14 cellular contexts compared by ENCODE assay signal in the genomic region with DNA sequence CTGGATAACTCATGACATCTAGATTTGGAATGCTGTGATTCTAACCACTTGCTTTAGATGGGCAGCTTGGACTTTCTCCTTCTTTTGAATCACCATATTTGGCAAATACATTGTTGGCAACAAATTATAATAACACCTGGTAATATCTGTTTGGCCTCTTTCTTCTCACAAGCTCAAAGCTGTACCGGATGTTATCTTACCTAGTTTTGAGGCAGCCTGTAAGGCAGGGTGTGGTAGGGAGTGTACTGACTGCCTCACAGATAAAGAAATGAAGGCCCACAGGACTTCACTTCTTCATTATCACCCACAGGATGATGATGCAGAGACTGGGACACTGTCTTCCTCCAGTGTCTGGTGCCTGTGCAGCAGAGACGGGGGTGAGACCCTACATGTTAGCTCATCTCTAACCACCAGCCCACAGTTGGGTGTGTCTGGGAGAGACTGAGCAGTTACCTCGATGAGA. TPM values are rescaled to one million over a fixed set of nuclear protein-coding genes. Genes with fewer than 3 reads are reported as not detected.
DNase-seq lines count a peak whose midpoint lies in the region; ATAC-seq, FAIRE-seq and TF ChIP-seq lines count a peak whose summit lies in the region.
"Had no signal": no experiment of that assay in that cellular context is flagged by ENCODE, and none has a peak within 500 bp of the region (broad histone marks: within the 10 kb centered on the region; RNA-seq: fewer than 3 reads in every experiment).

No MANE protein-coding gene starts in this region.

- H3K4me2 ChIP-seq in PC-3 (ENCODE audit: low read length) (peak overlapping the region; percentile 64), HepG2 (ENCODE audit: low read depth, low read length) (no peak overlapping the region)

- H3K4me1 ChIP-seq in PC-3 (ENCODE audit: insufficient read depth, low read length) (peaks cover 55% of the 10 kb centered on the region), HepG2 (ENCODE audit: insufficient read depth, low read length) (peaks cover 43% of the 10 kb centered on the region), spleen (no peaks in the 10 kb centered on the region)
- H3K4me1 ChIP-seq: right atrium auricular region had no signal

- in situ Hi-C loops in HepG2 (cut with HindIII; ENCODE audit: extremely low pct_ligation_motif_present, low pct_unique_long_range_greater_than_20kb) = no loop called here

- TF ChIP-seq POLR2A in HepG2 (IDR thresholded peaks at IDR 0.05; ENCODE audit: insufficient read depth in 1 of 2, low read depth in 2 of 2, low read length in 2 of 2) (no peak), spleen (IDR thresholded peaks at IDR 0.05) (no peak)

- no peak for TF ChIP-seq CTCF in PC-3 (conservative IDR thresholded peaks at IDR 0.05; ENCODE audit: low read depth, low read length)
- TF ChIP-seq CTCF in HepG2 (CRISPR knock-in tag; IDR thresholded peaks at IDR 0.05) = no peak
- no peak for TF ChIP-seq CTCF in omental fat pad (IDR thresholded peaks at IDR 0.05)
- TF ChIP-seq CTCF in spleen (IDR thresholded peaks at IDR 0.05 in 8 of 11, conservative IDR thresholded peaks at IDR 0.05 in 3 of 11) = no peak

- H3K9me2 ChIP-seq in PC-3 (replicated peaks; ENCODE audit: low read length) = no peaks in the 10 kb centered on the region

- 98% methylated on average over 3 of the region's 3 CpGs for WGBS in HepG2 (ENCODE audit: low lambda C conversion rate)
- 77 to 98% (median 81%) methylated on average over 2 to 3 of the region's 3 CpGs for WGBS in spleen, 5 donors

- TF ChIP-seq EP300 in HepG2 (IDR thresholded peaks at IDR 0.05; ENCODE audit: low read depth in 2 of 2, low read length in 2 of 2) (no peak), HepG2 (CRISPR knock-in tag; IDR thresholded peaks at IDR 0.05; ENCODE audit: borderline replicate concordance) (no peak)

- H3K27ac Mint-ChIP-seq in activated T-cell treated with anti-CD3 and anti-CD28 coated beads, Interleukin-2, amount 50 U/mL, for 72 hours = no peak overlapping the region

- peaks cover 33% of the 10 kb centered on the region for H3K36me3 ChIP-seq in PC-3 (ENCODE audit: low read depth, low read length)
- peaks cover 5 to 21% of the 10 kb centered on the region in 2 experiments; a peak in 3 of 5 replicates for H3K36me3 ChIP-seq in HepG2 (replicated peaks in 1 of 2; ENCODE audit: control insufficient read depth in 1 of 2, insufficient read depth in 2 of 2, low read length in 2 of 2)
- peaks cover 0 to 9% (median 0%) of the 10 kb centered on the region in 6 donors for H3K36me3 ChIP-seq in spleen

- no peak for FAIRE-seq in HepG2 (lab: Jason Lieb, UNC)
- FAIRE-seq: GM18507 had no signal

- no peaks in the 10 kb centered on the region for H3K9me3 ChIP-seq in PC-3 (ENCODE audit: low read length)
- H3K9me3 ChIP-seq in HepG2 (ENCODE audit: low read length) = no peaks in the 10 kb centered on the region
- H3K9me3 ChIP-seq in spleen = no peaks in the 10 kb centered on the region
- H3K9me3 ChIP-seq: right atrium auricular region had no signal

- no peaks in the 10 kb centered on the region for H3K36me3 Mint-ChIP-seq in activated T-cell treated with anti-CD3 and anti-CD28 coated beads, Interleukin-2, amount 50 U/mL, for 72 hours (ENCODE audit: insufficient read depth in 2 of 2)

- BruUV-seq in PC-3 (replicated peaks; lab: Mats Ljungman, UMichigan) = no TSS peak
- no TSS peak for BruUV-seq in HepG2 (replicated peaks; lab: Mats Ljungman, UMichigan)

- H2AFZ ChIP-seq in PC-3 (ENCODE audit: low read length) = no peak overlapping the region
- H2AFZ ChIP-seq in HepG2 (ENCODE audit: low read length) = no peak overlapping the region

- peaks cover 21% of the 10 kb centered on the region for H3F3A ChIP-seq in PC-3 (ENCODE audit: low read length, unreplicated experiment)

- H3K4me3 ChIP-seq in PC-3 (ENCODE audit: low read length) = no peak overlapping the region
- no peak overlapping the region for H3K4me3 ChIP-seq in HepG2 (replicated peaks in 1 of 3; ENCODE audit: insufficient read depth in 1 of 3, low read depth in 2 of 3, low read length in 3 of 3)
- H3K4me3 ChIP-seq in spleen = no peak overlapping the region
- H3K4me3 ChIP-seq: right atrium auricular region had no signal

- no peaks in the 10 kb centered on the region for H3K9me3 Mint-ChIP-seq in activated T-cell treated with anti-CD3 and anti-CD28 coated beads, Interleukin-2, amount 50 U/mL, for 72 hours
- H3K9me3 Mint-ChIP-seq: neural crest cell had no signal

- POLR2A ChIA-PET in PC-3 (lab: Charles Lee; ENCODE audit: unreplicated experiment) (interaction anchor here (0.6 to 0.8 kb wide), 2 partner anchors 27 to 271 kb away, joined by 4 read pairs; no protein-coding TSS in a partner anchor), HepG2 (lab: Yijun Ruan, JAX) (interaction anchor here (2.2 kb wide), 1 partner anchor 28 kb away, joined by 28 read pairs; a partner anchor contains a TSS)

- intact Hi-C loops in PC-3 (cut with micrococcal nuclease) = loop anchor here (2.0 kb wide), 1 partner anchor 20 kb away; no protein-coding TSS in a partner anchor
- intact Hi-C loops in HepG2 (cut with micrococcal nuclease; ENCODE audit: unreplicated experiment) = no loop called here
- intact Hi-C loops in spleen (cut with DNase I; ENCODE audit: low total_unique reads) = no loop called here

- H3K4me3 Mint-ChIP-seq in activated T-cell treated with anti-CD3 and anti-CD28 coated beads, Interleukin-2, amount 50 U/mL, for 72 hours = no peak overlapping the region
- H3K4me3 Mint-ChIP-seq: neural crest cell had no signal

- H3K27ac ChIP-seq in PC-3 (ENCODE audit: low read length) (peak overlapping the region; percentile 64), HepG2 (ENCODE audit: extremely low read length, insufficient read depth, low read length) (no peak overlapping the region), spleen (no peak overlapping the region)
- H3K27ac ChIP-seq: right atrium auricular region had no signal

- H3K4me1 Mint-ChIP-seq in activated T-cell treated with anti-CD3 and anti-CD28 coated beads, Interleukin-2, amount 50 U/mL, for 72 hours (ENCODE audit: low read depth) = peaks cover 5% of the 10 kb centered on the region

- peak; percentile 70 for ATAC-seq in PC-3
- peak; percentile 55 to 79 for ATAC-seq in activated T-cell treated with anti-CD3 and anti-CD28 coated beads, Interleukin-2, amount 50 U/mL, for 72 hours (replicated peaks in 1 of 2)
- no peak for ATAC-seq in HepG2
- ATAC-seq in omental fat pad (ENCODE audit: low FRiP score) = no peak
- no peak for ATAC-seq in HG03571 (IDR thresholded peaks at IDR 0.05; ENCODE audit: unreplicated experiment)

- H4K20me1 ChIP-seq in PC-3 (ENCODE audit: low read length) = 0 out of 2 replicates have a peak, but pooled peaks cover 6% of the 10 kb centered on the region
- H4K20me1 ChIP-seq in HepG2 (ENCODE audit: insufficient read depth, low read length) = no peaks in the 10 kb centered on the region

- H3K27me3 ChIP-seq in PC-3 (ENCODE audit: low read length) = no peaks in the 10 kb centered on the region
- no peaks in the 10 kb centered on the region for H3K27me3 ChIP-seq in HepG2 (ENCODE audit: control insufficient read depth in 1 of 2, insufficient read depth in 2 of 2, low read length in 2 of 2)
- no peaks in the 10 kb centered on the region for H3K27me3 ChIP-seq in spleen (replicated peaks in 1 of 7)
- H3K27me3 ChIP-seq: right atrium auricular region had no signal

- no peak for TF ChIP-seq RAD21 in HepG2 (CRISPR knock-in tag; IDR thresholded peaks at IDR 0.05)

- no peaks in the 10 kb centered on the region for H3K27me3 Mint-ChIP-seq in activated T-cell treated with anti-CD3 and anti-CD28 coated beads, Interleukin-2, amount 50 U/mL, for 72 hours (ENCODE audit: low read depth)

- no peak overlapping the region for H3K9ac ChIP-seq in PC-3 (ENCODE audit: low read length)
- no peak overlapping the region for H3K9ac ChIP-seq in HepG2 (ENCODE audit: insufficient read depth, low read depth, low read length)

- 0 out of 2 replicates have a peak, but pooled peaks cover 4% of the 10 kb centered on the region for H3K79me2 ChIP-seq in PC-3 (ENCODE audit: low read length)
- H3K79me2 ChIP-seq in HepG2 (ENCODE audit: insufficient read depth, low read length) = no peaks in the 10 kb centered on the region

- CTCF ChIA-PET in PC-3 (lab: Charles Lee) = interaction anchor here (0.6 to 0.8 kb wide), 2 partner anchors 17 to 166 kb away, joined by 3 read pairs; no protein-coding TSS in a partner anchor
- CTCF ChIA-PET in HepG2 (lab: Yijun Ruan, JAX; ENCODE audit: low intra/inter-chr PET ratio, low total read pairs) = no interaction called here

- peak; percentile 23 for DNase-seq in activated CD8-positive, alpha-beta memory T cell treated with anti-CD3 and anti-CD28 coated beads, Interleukin-2, amount 50 U/mL, for 4 hours
- no peak for DNase-seq in activated CD8-positive, alpha-beta memory T cell treated with anti-CD3 and anti-CD28 coated beads, Interleukin-2, amount 50 U/mL, for 48 hours
- peak; percentile 92 for DNase-seq in PC-3
- peak; percentile 5 to 16 for DNase-seq in activated T-cell treated with anti-CD3 and anti-CD28 coated beads, Interleukin-2, amount 50 U/mL, for 72 hours
- no peak for DNase-seq in HepG2 (ENCODE audit: low spot score)
- no peak for DNase-seq in omental fat pad (ENCODE audit: low spot score)
- no peak for DNase-seq in spleen
- DNase-seq: Calu3; stimulated activated naive CD4-positive, alpha-beta T cell treated with Interleukin-2 at 50 U/mL for 16 hours had no signal

RNA-seq across cellular contexts. Expression of a gene that starts 28.5 kb away (rescaled TPM):
- total RNA-seq in PC-3 (2014; rRNA removed) = 33.9 and 46.9 TPM in 2 replicates
- total RNA-seq in activated T-cell treated with anti-CD3 and anti-CD28 coated beads, Interleukin-2, amount 50 U/mL, for 72 hours = 1 to 10 TPM; 4.3 to 4.8 TPM
- 7.3 and 7.7 TPM in 2 replicates for total RNA-seq in HepG2 (2016; rRNA removed; fragmentation: Illumina TruSeq; extraction: Trizol)
- total RNA-seq in HepG2 (2016; cell fraction: cytosol; rRNA removed; fragmentation: Illumina TruSeq; extraction: Trizol; ENCODE audit: low read depth) = 0.51 and 1.2 TPM in 2 replicates
- 6.6 and 6.9 TPM in 2 replicates for total RNA-seq in HepG2 (2016; cell fraction: insoluble cytoplasmic fraction; rRNA removed; fragmentation: Illumina TruSeq; extraction: Trizol)
- 2.6 and 3.1 TPM in 2 replicates for total RNA-seq in HepG2 (2016; cell fraction: membrane; rRNA removed; fragmentation: Illumina TruSeq; extraction: Trizol)
- 5.0 and 5.2 TPM in 2 replicates for total RNA-seq in HepG2 (2016; cell fraction: nucleus; rRNA removed; fragmentation: Illumina TruSeq; extraction: Trizol)
- 6.4 and 6.7 TPM in 2 replicates for polyA plus RNA-seq in HepG2 (2011; rRNA removed)
- 4.2 and 5.5 TPM in 2 replicates for polyA plus RNA-seq in HepG2 (2011; cell fraction: cytosol; rRNA removed)
- polyA plus RNA-seq in HepG2 (2011; cell fraction: nucleus; rRNA removed) = 6.5 and 8.6 TPM in 2 replicates
- polyA plus RNA-seq in HepG2 (2012) = 5.2 and 6.2 TPM in 2 replicates
- 0.33 and 0.35 TPM in 2 replicates for polyA plus RNA-seq in HepG2 (2016; cell fraction: cytosol; fragmentation: Illumina TruSeq; extraction: Trizol; ENCODE audit: low read depth)
- polyA plus RNA-seq in HepG2 (2016; cell fraction: insoluble cytoplasmic fraction; fragmentation: Illumina TruSeq; extraction: Trizol; ENCODE audit: low read depth) = 5.0 and 5.6 TPM in 2 replicates
- 1.1 TPM in 2 replicates for polyA plus RNA-seq in HepG2 (2016; cell fraction: membrane; fragmentation: Illumina TruSeq; extraction: Trizol; ENCODE audit: low read depth)
- polyA plus RNA-seq in HepG2 (2016; cell fraction: nucleus; fragmentation: Illumina TruSeq; extraction: Trizol; ENCODE audit: insufficient read depth, low read depth) = 7.7 and 10.7 TPM in 2 replicates
- 6.3 and 18.3 TPM in 2 replicates for polyA minus RNA-seq in HepG2 (2011; rRNA and poly(A)+ RNA removed; ENCODE audit: low replicate concordance)
- polyA minus RNA-seq in HepG2 (2011; cell fraction: cytosol; rRNA and poly(A)+ RNA removed) = 3.2 and 3.9 TPM in 2 replicates
- polyA minus RNA-seq in HepG2 (2011; cell fraction: nucleus; rRNA and poly(A)+ RNA removed) = 6.3 and 7.5 TPM in 2 replicates
- 10 to 100 TPM in 1 of 4 donors, 1 to 10 TPM in 3; 5.0 to 12.8 (median 7.7) TPM for total RNA-seq in omental fat pad
- total RNA-seq in spleen = 1 to 10 TPM; 1.2 to 1.9 (median 1.5) TPM
- polyA plus RNA-seq in spleen = under 1 TPM; 0.67 to 0.90 (median 0.76) TPM

RNA-seq across cellular contexts. Expression of a gene that starts 43.2 kb away (rescaled TPM):
- total RNA-seq in PC-3 (2014; rRNA removed) (25.1 and 34.8 TPM in 2 replicates), HepG2 (2016; rRNA removed; fragmentation: Illumina TruSeq; extraction: Trizol) (17.8 and 22.8 TPM in 2 replicates), omental fat pad (10 to 100 TPM; 21.3 to 41.9 (median 33.6) TPM), spleen (10 to 100 TPM; 40.4 to 69.6 (median 53.5) TPM)
- total RNA-seq in activated T-cell treated with anti-CD3 and anti-CD28 coated beads, Interleukin-2, amount 50 U/mL, for 72 hours = 10 to 100 TPM; 30.3 to 34.8 TPM
- total RNA-seq in HepG2 (2016; cell fraction: cytosol; rRNA removed; fragmentation: Illumina TruSeq; extraction: Trizol; ENCODE audit: low read depth) = 26.3 and 28.9 TPM in 2 replicates
- 18.5 and 19.3 TPM in 2 replicates for total RNA-seq in HepG2 (2016; cell fraction: insoluble cytoplasmic fraction; rRNA removed; fragmentation: Illumina TruSeq; extraction: Trizol)
- 12.7 and 13.8 TPM in 2 replicates for total RNA-seq in HepG2 (2016; cell fraction: membrane; rRNA removed; fragmentation: Illumina TruSeq; extraction: Trizol)
- total RNA-seq in HepG2 (2016; cell fraction: nucleus; rRNA removed; fragmentation: Illumina TruSeq; extraction: Trizol) = 17.2 and 20.1 TPM in 2 replicates
- polyA plus RNA-seq in HepG2 (2011; rRNA removed) (14.4 and 14.5 TPM in 2 replicates), spleen (1 to 10 TPM; 3.1 to 9.0 (median 3.6) TPM)
- 7.9 and 10.9 TPM in 2 replicates for polyA plus RNA-seq in HepG2 (2011; cell fraction: cytosol; rRNA removed)
- 10.0 and 12.0 TPM in 2 replicates for polyA plus RNA-seq in HepG2 (2011; cell fraction: nucleus; rRNA removed)
- polyA plus RNA-seq in HepG2 (2012) = 4.5 and 5.2 TPM in 2 replicates
- polyA plus RNA-seq in HepG2 (2016; cell fraction: cytosol; fragmentation: Illumina TruSeq; extraction: Trizol; ENCODE audit: low read depth) = 0.61 and 0.63 TPM in 2 replicates
- 11.0 and 13.2 TPM in 2 replicates for polyA plus RNA-seq in HepG2 (2016; cell fraction: insoluble cytoplasmic fraction; fragmentation: Illumina TruSeq; extraction: Trizol; ENCODE audit: low read depth)
- 1.9 and 2.3 TPM in 2 replicates for polyA plus RNA-seq in HepG2 (2016; cell fraction: membrane; fragmentation: Illumina TruSeq; extraction: Trizol; ENCODE audit: low read depth)
- 16.5 and 19.9 TPM in 2 replicates for polyA plus RNA-seq in HepG2 (2016; cell fraction: nucleus; fragmentation: Illumina TruSeq; extraction: Trizol; ENCODE audit: insufficient read depth, low read depth)
- 22.1 and 26.3 TPM in 2 replicates for polyA minus RNA-seq in HepG2 (2011; rRNA and poly(A)+ RNA removed; ENCODE audit: low replicate concordance)
- 17.5 and 23.0 TPM in 2 replicates for polyA minus RNA-seq in HepG2 (2011; cell fraction: cytosol; rRNA and poly(A)+ RNA removed)
- 21.8 and 26.6 TPM in 2 replicates for polyA minus RNA-seq in HepG2 (2011; cell fraction: nucleus; rRNA and poly(A)+ RNA removed)

RNA-seq across cellular contexts. Expression of a gene that starts 57.5 kb away (rescaled TPM):
- 13.3 and 20.1 TPM in 2 replicates for total RNA-seq in PC-3 (2014; rRNA removed)
- 1 to 10 TPM in 1 of 2 donors, under 1 TPM in 1; 0.69 to 1.9 TPM for total RNA-seq in activated T-cell treated with anti-CD3 and anti-CD28 coated beads, Interleukin-2, amount 50 U/mL, for 72 hours
- total RNA-seq in HepG2 (2016; rRNA removed; fragmentation: Illumina TruSeq; extraction: Trizol) = 0.24 and 0.75 TPM in 2 replicates
- total RNA-seq in HepG2 (2016; cell fraction: cytosol; rRNA removed; fragmentation: Illumina TruSeq; extraction: Trizol; ENCODE audit: low read depth) = 0.20 and 0.88 TPM in 2 replicates
- total RNA-seq in HepG2 (2016; cell fraction: insoluble cytoplasmic fraction; rRNA removed; fragmentation: Illumina TruSeq; extraction: Trizol) = 0.10 and 0.67 TPM in 2 replicates
- 0.19 and 0.28 TPM in 2 replicates for total RNA-seq in HepG2 (2016; cell fraction: membrane; rRNA removed; fragmentation: Illumina TruSeq; extraction: Trizol)
- 1.3 and 1.6 TPM in 2 replicates for total RNA-seq in HepG2 (2016; cell fraction: nucleus; rRNA removed; fragmentation: Illumina TruSeq; extraction: Trizol)
- polyA plus RNA-seq in HepG2 (2011; rRNA removed) = 0.81 and 1.1 TPM in 2 replicates
- 0.18 and 0.21 TPM in 2 replicates for polyA plus RNA-seq in HepG2 (2011; cell fraction: cytosol; rRNA removed)
- polyA plus RNA-seq in HepG2 (2011; cell fraction: nucleus; rRNA removed) = 3.8 TPM in 2 replicates
- 1.7 and 3.2 TPM in 2 replicates for polyA plus RNA-seq in HepG2 (2012)
- 0.03 TPM in 1 of 2 replicates, not detected in the other for polyA plus RNA-seq in HepG2 (2016; cell fraction: cytosol; fragmentation: Illumina TruSeq; extraction: Trizol; ENCODE audit: low read depth)
- 0.27 and 0.43 TPM in 2 replicates for polyA plus RNA-seq in HepG2 (2016; cell fraction: insoluble cytoplasmic fraction; fragmentation: Illumina TruSeq; extraction: Trizol; ENCODE audit: low read depth)
- 0.03 and 0.10 TPM in 2 replicates for polyA plus RNA-seq in HepG2 (2016; cell fraction: membrane; fragmentation: Illumina TruSeq; extraction: Trizol; ENCODE audit: low read depth)
- polyA plus RNA-seq in HepG2 (2016; cell fraction: nucleus; fragmentation: Illumina TruSeq; extraction: Trizol; ENCODE audit: insufficient read depth, low read depth) = 2.3 and 2.8 TPM in 2 replicates
- polyA minus RNA-seq in HepG2 (2011; rRNA and poly(A)+ RNA removed; ENCODE audit: low replicate concordance) = 0.63 and 2.7 TPM in 2 replicates
- polyA minus RNA-seq in HepG2 (2011; cell fraction: cytosol; rRNA and poly(A)+ RNA removed) = 0.70 TPM in 1 of 2 replicates, not detected in the other
- polyA minus RNA-seq in HepG2 (2011; cell fraction: nucleus; rRNA and poly(A)+ RNA removed) = 2.7 and 3.9 TPM in 2 replicates
- 10 to 100 TPM in 2 of 4 donors, 1 to 10 TPM in 1, under 1 TPM in 1; 0.32 to 44.6 (median 8.0) TPM for total RNA-seq in omental fat pad
- total RNA-seq in spleen = under 1 TPM in 5 of 7 donors, not detected in 2; 0.23 to 0.87 (median 0.63) TPM
- under 1 TPM; 0.09 to 0.26 (median 0.09) TPM for polyA plus RNA-seq in spleen
- total RNA-seq: fibroblast of villous mesenchyme had no signal

Comparison
In these comparisons a context has a peak if more than half of its experiments do, and no peak if none do; other contexts are left out.
1. DNase-seq: peak in activated CD8-positive, alpha-beta memory T cell treated with anti-CD3 and anti-CD28 coated beads, Interleukin-2, amount 50 U/mL, for 4 hours (single experiment), PC-3 (single experiment) and activated T-cell treated with anti-CD3 and anti-CD28 coated beads, Interleukin-2, amount 50 U/mL, for 72 hours (2 of 2); none in activated CD8-positive, alpha-beta memory T cell treated with anti-CD3 and anti-CD28 coated beads, Interleukin-2, amount 50 U/mL, for 48 hours (single experiment), HepG2 (single experiment), omental fat pad (single experiment) and spleen (single experiment).
2. ATAC-seq: peak in PC-3 (single experiment) and activated T-cell treated with anti-CD3 and anti-CD28 coated beads, Interleukin-2, amount 50 U/mL, for 72 hours (2 of 2); none in HepG2 (single experiment), omental fat pad (single experiment) and HG03571 (single experiment).